ENCODE assay signal across 15 cellular contexts in genomic region chr1:58715108-58715507, GRCh38. TPM values are rescaled to one million over a fixed set of nuclear protein-coding genes. Genes with fewer than 3 reads are reported as not detected.
DNase-seq lines count a peak whose midpoint lies in the region; ATAC-seq and TF ChIP-seq lines count a peak whose summit lies in the region.
"Had no signal": no experiment of that assay in that cellular context is flagged by ENCODE, and none has a peak within 500 bp of the region (broad histone marks: within the 10 kb centered on the region; RNA-seq: fewer than 3 reads in every experiment).

No MANE protein-coding gene starts in this region.

- no peaks in the 10 kb centered on the region for H3K9me3 Mint-ChIP-seq in activated T-cell treated with anti-CD3 and anti-CD28 coated beads, Interleukin-2, amount 50 U/mL, for 72 hours
- H3K9me3 Mint-ChIP-seq: CD8-positive, alpha-beta T cell had no signal

- H3K9me3 ChIP-seq in parathyroid adenoma (ENCODE audit: control insufficient read depth, low read length), result no peaks in the 10 kb centered on the region
- H3K9me3 ChIP-seq in gastrocnemius medialis, result no peaks in the 10 kb centered on the region
- H3K9me3 ChIP-seq: BLaER1, HAP-1 had no signal

- H3K36me3 ChIP-seq in parathyroid adenoma (ENCODE audit: control insufficient read depth, insufficient read depth, low read length) (no peaks in the 10 kb centered on the region), gastrocnemius medialis (no peaks in the 10 kb centered on the region)
- H3K36me3 ChIP-seq: BLaER1, HAP-1 had no signal

- no peaks in the 10 kb centered on the region for H3K27me3 ChIP-seq in parathyroid adenoma (ENCODE audit: control insufficient read depth, insufficient read depth, low read length)
- H3K27me3 ChIP-seq in gastrocnemius medialis, result no peaks in the 10 kb centered on the region
- H3K27me3 ChIP-seq: BLaER1 had no signal

- intact Hi-C loops in gastrocnemius medialis (cut with DNase I; ENCODE audit: low total_unique reads), result no loop called here

- H3K9ac ChIP-seq in parathyroid adenoma, result no peak overlapping the region
- H3K9ac ChIP-seq: BLaER1 had no signal

- H3K4me3 Mint-ChIP-seq in activated T-cell treated with anti-CD3 and anti-CD28 coated beads, Interleukin-2, amount 50 U/mL, for 72 hours, result no peak overlapping the region
- H3K4me3 Mint-ChIP-seq: CD14-positive monocyte; CD8-positive, alpha-beta T cell had no signal

- peak; percentile 9 for DNase-seq in CD1c-positive myeloid dendritic cell (ENCODE audit: extremely low spot score)
- DNase-seq in HuH-7 (ENCODE audit: low spot score), result peak; percentile 20
- no peak for DNase-seq in left lobe of liver (ENCODE audit: low spot score)
- DNase-seq in stimulated activated CD4-positive, alpha-beta T cell treated with anti-CD3 and anti-CD28 coated beads, Interleukin-2, amount 100 ng/mL, for 24 hours, result no peak
- no peak for DNase-seq in activated T-cell treated with anti-CD3 and anti-CD28 coated beads, Interleukin-2, amount 50 U/mL, for 72 hours
- no peak for DNase-seq in gastrocnemius medialis
- DNase-seq: 8988T; CD8-positive, alpha-beta T cell; DMS 273 treated with DMSO at 0.1 percent for 48 hours; DND-41; EL had no signal

- H3K27ac Mint-ChIP-seq in activated T-cell treated with anti-CD3 and anti-CD28 coated beads, Interleukin-2, amount 50 U/mL, for 72 hours, result no peak overlapping the region
- H3K27ac Mint-ChIP-seq: CD14-positive monocyte; CD8-positive, alpha-beta T cell had no signal

- H3K36me3 Mint-ChIP-seq in activated T-cell treated with anti-CD3 and anti-CD28 coated beads, Interleukin-2, amount 50 U/mL, for 72 hours (ENCODE audit: insufficient read depth in 2 of 2), result no peaks in the 10 kb centered on the region
- H3K36me3 Mint-ChIP-seq: CD14-positive monocyte; CD8-positive, alpha-beta T cell had no signal

- H3K27ac ChIP-seq in parathyroid adenoma (no peak overlapping the region), gastrocnemius medialis (no peak overlapping the region)
- H3K27ac ChIP-seq: BLaER1 had no signal

- H3K4me1 Mint-ChIP-seq in activated T-cell treated with anti-CD3 and anti-CD28 coated beads, Interleukin-2, amount 50 U/mL, for 72 hours (ENCODE audit: low read depth), result peaks cover 13% of the 10 kb centered on the region

- H3K27me3 Mint-ChIP-seq in activated T-cell treated with anti-CD3 and anti-CD28 coated beads, Interleukin-2, amount 50 U/mL, for 72 hours (ENCODE audit: low read depth), result no peaks in the 10 kb centered on the region

- no peak overlapping the region for H3K4me2 ChIP-seq in parathyroid adenoma (ENCODE audit: low read length)
- H3K4me2 ChIP-seq: BLaER1 had no signal

- in situ Hi-C loops in gastrocnemius medialis (cut with MboI; ENCODE audit: low sequenced_read_pairs in 4 of 4), result loop anchor here in 1 of 4 donors (25.0 kb wide), 1 partner anchor 1222 kb away; the partner anchor contains the start of gene CYP2J2

- ATAC-seq in left lobe of liver (peak; percentile 62), gastrocnemius medialis (no peak)
- no peak for ATAC-seq in activated T-cell treated with anti-CD3 and anti-CD28 coated beads, Interleukin-2, amount 50 U/mL, for 72 hours (replicated peaks in 1 of 2)
- ATAC-seq: CD8-positive, alpha-beta T cell had no signal

- H3K79me2 ChIP-seq in parathyroid adenoma, result no peaks in the 10 kb centered on the region

- H3K4me3 ChIP-seq in parathyroid adenoma (ENCODE audit: low read depth, low read length) (no peak overlapping the region), gastrocnemius medialis (no peak overlapping the region)
- H3K4me3 ChIP-seq: BLaER1, HAP-1 had no signal

- no peak for TF ChIP-seq POLR2A in gastrocnemius medialis (IDR thresholded peaks at IDR 0.05)

- H2AFZ ChIP-seq in parathyroid adenoma, result peak overlapping the region; percentile 29

- peaks cover 20% of the 10 kb centered on the region for H3K4me1 ChIP-seq in parathyroid adenoma
- H3K4me1 ChIP-seq in gastrocnemius medialis, result peaks cover 3 to 10% of the 10 kb centered on the region in 2 donors

- TF ChIP-seq CTCF in parathyroid adenoma (IDR thresholded peaks at IDR 0.05), result no peak
- TF ChIP-seq CTCF in gastrocnemius medialis (IDR thresholded peaks at IDR 0.05 in 4 of 5, conservative IDR thresholded peaks at IDR 0.05 in 1 of 5), result no peak

RNA-seq across cellular contexts. Expression of gene MYSM1, which starts 15.2 kb away (rescaled TPM):
- 9.5 TPM for total RNA-seq in left lobe of liver
- total RNA-seq in activated T-cell treated with anti-CD3 and anti-CD28 coated beads, Interleukin-2, amount 50 U/mL, for 72 hours, result 10 to 100 TPM; 41.4 to 51.4 TPM
- 10 to 100 TPM in 1 of 4 donors, 1 to 10 TPM in 3; 5.1 to 12.9 (median 6.0) TPM for total RNA-seq in gastrocnemius medialis

Comparison
In these comparisons a context has a peak if more than half of its experiments do, and no peak if none do; other contexts are left out.
1. DNase-seq: peak in CD1c-positive myeloid dendritic cell (single experiment) and HuH-7 (single experiment); none in left lobe of liver (single experiment), stimulated activated CD4-positive, alpha-beta T cell treated with anti-CD3 and anti-CD28 coated beads, Interleukin-2, amount 100 ng/mL, for 24 hours (0 of 2), activated T-cell treated with anti-CD3 and anti-CD28 coated beads, Interleukin-2, amount 50 U/mL, for 72 hours (0 of 2) and gastrocnemius medialis (0 of 2).